ENCODE assay signal across 1 cellular context in the genomic region with DNA sequence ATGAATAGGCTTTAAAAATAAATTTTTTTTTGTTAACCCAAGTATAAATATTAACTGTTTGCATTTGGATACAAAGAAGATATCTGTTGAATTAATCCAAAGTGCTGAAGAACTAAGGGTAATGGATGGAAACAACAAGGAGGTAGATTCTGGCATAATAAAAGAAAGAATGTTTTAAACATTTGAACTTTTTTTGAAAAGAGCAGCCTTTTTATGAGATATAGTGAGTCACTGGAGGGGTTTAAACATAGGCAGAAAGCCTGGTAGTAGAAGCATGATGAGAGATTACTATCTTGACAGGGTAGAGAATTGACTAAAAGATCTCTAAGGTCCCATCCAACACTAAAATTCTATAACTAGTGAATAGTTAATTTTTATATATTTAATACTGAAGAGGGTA.
TF ChIP-seq lines count a peak whose summit lies in the region.

No MANE protein-coding gene starts in this region.

TF ChIP-seq in K562, 482 proteins besides CTCF, POLR2A, EP300 and RAD21 (continued from another document):
- TF ChIP-seq ID3 (CRISPR knock-in tag; IDR thresholded peaks at IDR 0.05) (no peak), ID3 (tag; IDR thresholded peaks at IDR 0.05) (no peak)
